Comparison of ENCODE assay signal across 9 cellular contexts in genomic region chr5:160390787-160391696, GRCh38. TPM values are rescaled to one million over a fixed set of nuclear protein-coding genes. Genes with fewer than 3 reads are reported as not detected.
DNase-seq lines count a peak whose midpoint lies in the region; ATAC-seq, FAIRE-seq and TF ChIP-seq lines count a peak whose summit lies in the region.
"Had no signal": no experiment of that assay in that cellular context is flagged by ENCODE, and none has a peak within 500 bp of the region (broad histone marks: within the 10 kb centered on the region; RNA-seq: fewer than 3 reads in every experiment).

No MANE protein-coding gene starts in this region.

- no peak overlapping the region for H2AK5ac ChIP-seq in H1 (ENCODE audit: low read depth, low read length)

- CTCF ChIA-PET in H1 (lab: Charles Lee; ENCODE audit: partially characterized antibody): interaction anchor here (0.6 to 3.3 kb wide), 38 partner anchors 10 to 370 kb away, joined by 3 to 38 read pairs (median 5); partner anchors contain the start of genes C1QTNF2 and FABP6

- no peak overlapping the region for H2AFZ ChIP-seq in H1 (ENCODE audit: low read length)

- H4K8ac ChIP-seq in H1 (ENCODE audit: extremely low read depth, insufficient read depth, low read length): no peak overlapping the region

- H4K5ac ChIP-seq in H1 (ENCODE audit: insufficient read length, low read depth, low read length): no peak overlapping the region

- no peak overlapping the region for H2BK120ac ChIP-seq in H1 (replicated peaks; ENCODE audit: low read depth, low read length)

- H3K36me3 ChIP-seq in H1 (ENCODE audit: control insufficient read depth in 2 of 4, insufficient read depth in 4 of 4, low read length in 3 of 4): peaks cover 0 to 2% (median 0%) of the 10 kb centered on the region in 4 experiments; a peak in 1 of 8 replicates

- no peak overlapping the region for H3K56ac ChIP-seq in H1 (replicated peaks; ENCODE audit: insufficient read length, low read depth, low read length)

- H3K23me2 ChIP-seq in H1 (ENCODE audit: low read depth, low read length): no peaks in the 10 kb centered on the region

- ATAC-seq in HG02642 (IDR thresholded peaks at IDR 0.05; ENCODE audit: poor library complexity, unreplicated experiment): no peak
- ATAC-seq in HG03432 (IDR thresholded peaks at IDR 0.05; ENCODE audit: unreplicated experiment): no peak

- no peak overlapping the region for H2BK12ac ChIP-seq in H1 (ENCODE audit: low read depth, low read length)

- TF ChIP-seq RAD21 in H1 (IDR thresholded peaks at IDR 0.05 in 1 of 2, conservative IDR thresholded peaks at IDR 0.05 in 1 of 2; ENCODE audit: low read depth in 2 of 2, low read length in 2 of 2): peak; percentile 53 to 68

- no peaks in the 10 kb centered on the region for H3K79me2 ChIP-seq in H1 (ENCODE audit: control insufficient read depth in 1 of 2, insufficient read depth in 2 of 2, low read length in 2 of 2)

- no peak overlapping the region for H3K27ac ChIP-seq in H1 (ENCODE audit: low read depth, low read length)
- H3K27ac ChIP-seq: BLaER1 had no signal

- no peak overlapping the region for H2BK20ac ChIP-seq in H1 (ENCODE audit: low read length)

- no peaks in the 10 kb centered on the region for H3K4me1 ChIP-seq in H1 (replicated peaks in 1 of 4; ENCODE audit: control insufficient read depth in 3 of 4, insufficient read depth in 4 of 4, low read length in 3 of 4)
- H3K4me1 ChIP-seq: BLaER1 had no signal

- H3K4me2 ChIP-seq in H1 (ENCODE audit: insufficient read depth in 1 of 2, low read depth in 2 of 2, low read length in 2 of 2): no peak overlapping the region
- H3K4me2 ChIP-seq: BLaER1 had no signal

- peaks cover 0 to 1% (median 0%) of the 10 kb centered on the region in 4 experiments; a peak in 1 of 7 replicates for H3K27me3 ChIP-seq in H1 (replicated peaks in 1 of 4; ENCODE audit: control insufficient read depth in 3 of 4, extremely low read depth in 1 of 4, insufficient read depth in 3 of 4, low read length in 3 of 4)
- H3K27me3 ChIP-seq: BLaER1 had no signal

- H4K91ac ChIP-seq in H1 (replicated peaks; ENCODE audit: insufficient read length, low read length): no peak overlapping the region

- no peaks in the 10 kb centered on the region for H3K9me3 ChIP-seq in H1 (ENCODE audit: insufficient read depth in 2 of 2, low read depth in 1 of 2, low read length in 1 of 2)

- TF ChIP-seq CTCF in NB4 (IDR thresholded peaks at IDR 0.05; ENCODE audit: low read depth, low read length) (peak; percentile 8), H1 (IDR thresholded peaks at IDR 0.05; ENCODE audit: control extremely low read depth in 1 of 3, insufficient read depth in 1 of 3, low read depth in 1 of 3, low read length in 3 of 3) (peak in 2 of 3 experiments; percentile 13 to 29; a peak in 2 of 4 replicates), retinal pigment epithelial cell (conservative IDR thresholded peaks at IDR 0.05; ENCODE audit: low read depth, low read length) (peak; percentile 49)

- 84% methylated on average over 6 of the region's 8 CpGs; no CpG with 5 or more reads in 1 of the 2 experiments for WGBS in H1 (ENCODE audit: extremely low coverage in 1 of 2, insufficient coverage in 1 of 2, insufficient read length in 1 of 2, insufficient replicate concordance in 2 of 2, low coverage in 1 of 2, low lambda C conversion rate in 2 of 2, missing lambda C conversion rate in 1 of 2), 2 experiments

- DNase-seq in NCI-H1436 (lab: John Stamatoyannopoulos, UW) (peak; percentile 30), NCI-H1436 treated with DMSO at 0.1 percent for 48 hours (lab: John Stamatoyannopoulos, UW) (no peak), NB4 (ENCODE audit: low read depth) (peak; percentile 37), H1 (ENCODE audit: low read depth in 1 of 2, low spot score in 2 of 2) (no peak), retinal pigment epithelial cell (ENCODE audit: low read depth) (no peak), NCI-H128 (lab: John Stamatoyannopoulos, UW; ENCODE audit: unreplicated experiment) (no peak)

- no peak for FAIRE-seq in H1 (lab: Jason Lieb, UNC)

- H3K23ac ChIP-seq in H1 (ENCODE audit: insufficient read length): no peak overlapping the region

- H3K18ac ChIP-seq in H1 (ENCODE audit: extremely low read depth, low read length): no peak overlapping the region

- no peak for TF ChIP-seq EP300 in H1 (IDR thresholded peaks at IDR 0.05; ENCODE audit: borderline replicate concordance in 1 of 2, low read depth in 2 of 2, low read length in 2 of 2)

- H4K20me1 ChIP-seq in H1 (replicated peaks in 1 of 2; ENCODE audit: control insufficient read depth in 1 of 2, insufficient read depth in 2 of 2, low read length in 2 of 2): peaks cover 0 to 2% of the 10 kb centered on the region in 2 experiments
- H4K20me1 ChIP-seq: BLaER1 had no signal

- no peak for TF ChIP-seq POLR2A in NB4 (IDR thresholded peaks at IDR 0.05; ENCODE audit: extremely low read depth, insufficient read length)
- no peak for TF ChIP-seq POLR2A in H1 (IDR thresholded peaks at IDR 0.05; ENCODE audit: control extremely low read depth in 1 of 2, low read depth in 2 of 2, low read length in 2 of 2)

- H3K14ac ChIP-seq in H1 (ENCODE audit: insufficient read length): no peak overlapping the region

- H2BK5ac ChIP-seq in H1 (ENCODE audit: low read depth, low read length): no peak overlapping the region

- POLR2A ChIA-PET in H1 (lab: Charles Lee; ENCODE audit: partially characterized antibody): interaction anchor here (0.8 to 1.1 kb wide), 4 partner anchors 9 to 32 kb away, joined by 3 to 4 read pairs (median 4); partner anchors contain the start of gene C1QTNF2

- H3K9ac ChIP-seq in H1 (replicated peaks in 1 of 4; ENCODE audit: extremely low read depth in 1 of 4, low read depth in 3 of 4, low read length in 3 of 4): no peak overlapping the region
- H3K9ac ChIP-seq: BLaER1 had no signal

- H3K79me1 ChIP-seq in H1 (ENCODE audit: low read depth, low read length): no peaks in the 10 kb centered on the region

- no peak overlapping the region for H3K4ac ChIP-seq in H1 (replicated peaks; ENCODE audit: insufficient read length, low read depth, low read length)

- H2BK15ac ChIP-seq in H1 (ENCODE audit: low read length): no peak overlapping the region

- no peak overlapping the region for H3K4me3 ChIP-seq in NB4 (ENCODE audit: low read depth, low read length)
- H3K4me3 ChIP-seq in H1 (ENCODE audit: extremely low read depth in 1 of 4, insufficient read depth in 2 of 4, low read depth in 3 of 4, low read length in 4 of 4): no peak overlapping the region
- H3K4me3 ChIP-seq in retinal pigment epithelial cell (ENCODE audit: low read length): no peak overlapping the region
- H3K4me3 ChIP-seq: BLaER1 had no signal

TF ChIP-seq in H1, 55 proteins besides CTCF, POLR2A, EP300 and RAD21:
- TF ChIP-seq NANOG (IDR thresholded peaks at IDR 0.05; ENCODE audit: insufficient read depth, low read depth, low read length, poor library complexity, severe bottlenecking): no peak
- TF ChIP-seq CBX5 (IDR thresholded peaks at IDR 0.05; ENCODE audit: low read depth, low read length): no peak
- no peak for TF ChIP-seq PHF8 (conservative IDR thresholded peaks at IDR 0.05; ENCODE audit: low read depth, low read length)
- TF ChIP-seq NRF1 (IDR thresholded peaks at IDR 0.05; ENCODE audit: low read depth, low read length): no peak

RNA-seq across cellular contexts. Expression of gene FAM200C, which starts 8.8 kb away (rescaled TPM):
- 6.2 and 7.3 TPM in 2 replicates for total RNA-seq in H1 (2021; fragmentation: NEBNext Ultra II Directional; extraction: Animal tissue kit (Norgen Biotek cat#: 25700))
- polyA plus RNA-seq in H1 (2011; rRNA removed): 1.6 and 2.6 TPM in 2 replicates
- polyA plus RNA-seq in H1 (2011; cell fraction: cytosol; rRNA removed): 3.2 TPM
- 1.3 TPM for polyA plus RNA-seq in H1 (2011; cell fraction: nucleus; rRNA removed)
- 3.3 to 5.1 TPM (median 3.9 TPM) in 4 replicates for polyA plus RNA-seq in H1 (2012, experiment 1 of 2)
- 0.35 TPM for polyA plus RNA-seq in H1 (2012, experiment 2 of 2)
- 3.6 TPM for polyA plus RNA-seq in H1 (2013, experiment 1 of 2)
- 3.3 TPM for polyA plus RNA-seq in H1 (2013, experiment 2 of 2)
- polyA minus RNA-seq in H1 (2011; rRNA and poly(A)+ RNA removed): 5.4 and 7.5 TPM in 2 replicates
- 3.0 TPM for polyA minus RNA-seq in H1 (2011; cell fraction: cytosol; rRNA and poly(A)+ RNA removed)
- 7.2 TPM for polyA minus RNA-seq in H1 (2011; cell fraction: nucleus; rRNA and poly(A)+ RNA removed)

RNA-seq across cellular contexts. Expression of gene C1QTNF2, which starts 20.6 kb away (rescaled TPM):
- 1.0 and 1.3 TPM in 2 replicates for total RNA-seq in H1 (2021; fragmentation: NEBNext Ultra II Directional; extraction: Animal tissue kit (Norgen Biotek cat#: 25700))
- 1.4 and 2.0 TPM in 2 replicates for polyA plus RNA-seq in H1 (2011; rRNA removed)
- polyA plus RNA-seq in H1 (2011; cell fraction: cytosol; rRNA removed): 1.2 TPM
- 1.0 TPM for polyA plus RNA-seq in H1 (2011; cell fraction: nucleus; rRNA removed)
- 1.0 to 1.1 TPM (median 1.1 TPM) in 4 replicates for polyA plus RNA-seq in H1 (2012, experiment 1 of 2)
- polyA plus RNA-seq in H1 (2012, experiment 2 of 2): 1.1 TPM
- 1.1 TPM for polyA plus RNA-seq in H1 (2013, experiment 1 of 2)
- polyA plus RNA-seq in H1 (2013, experiment 2 of 2): 1.1 TPM
- polyA minus RNA-seq in H1 (2011; rRNA and poly(A)+ RNA removed): 0.85 and 0.88 TPM in 2 replicates
- not detected for polyA minus RNA-seq in H1 (2011; cell fraction: cytosol; rRNA and poly(A)+ RNA removed)
- 1.1 TPM for polyA minus RNA-seq in H1 (2011; cell fraction: nucleus; rRNA and poly(A)+ RNA removed)

RNA-seq across cellular contexts. Expression of gene SLU7, which starts 27.8 kb away (rescaled TPM):
- 34.1 and 36.8 TPM in 2 replicates for total RNA-seq in H1 (2021; fragmentation: NEBNext Ultra II Directional; extraction: Animal tissue kit (Norgen Biotek cat#: 25700))
- 4.4 and 6.0 TPM in 2 replicates for polyA plus RNA-seq in H1 (2011; rRNA removed)
- polyA plus RNA-seq in H1 (2011; cell fraction: cytosol; rRNA removed): 19.4 TPM
- 4.6 TPM for polyA plus RNA-seq in H1 (2011; cell fraction: nucleus; rRNA removed)
- 29.2 to 58.2 TPM (median 36.2 TPM) in 4 replicates for polyA plus RNA-seq in H1 (2012, experiment 1 of 2)
- polyA plus RNA-seq in H1 (2012, experiment 2 of 2): 1.1 TPM
- 29.6 TPM for polyA plus RNA-seq in H1 (2013, experiment 1 of 2)
- 29.1 TPM for polyA plus RNA-seq in H1 (2013, experiment 2 of 2)
- 11.5 and 17.1 TPM in 2 replicates for polyA minus RNA-seq in H1 (2011; rRNA and poly(A)+ RNA removed)
- polyA minus RNA-seq in H1 (2011; cell fraction: cytosol; rRNA and poly(A)+ RNA removed): 4.2 TPM
- 18.9 TPM for polyA minus RNA-seq in H1 (2011; cell fraction: nucleus; rRNA and poly(A)+ RNA removed)

RNA-seq across cellular contexts. Expression of gene PTTG1, which starts 30.6 kb away (rescaled TPM):
- total RNA-seq in H1 (2021; fragmentation: NEBNext Ultra II Directional; extraction: Animal tissue kit (Norgen Biotek cat#: 25700)): 229 and 240 TPM in 2 replicates
- 332 and 478 TPM in 2 replicates for polyA plus RNA-seq in H1 (2011; rRNA removed)
- polyA plus RNA-seq in H1 (2011; cell fraction: cytosol; rRNA removed): 461 TPM
- 86.9 TPM for polyA plus RNA-seq in H1 (2011; cell fraction: nucleus; rRNA removed)
- polyA plus RNA-seq in H1 (2012, experiment 1 of 2): 218 to 276 TPM (median 234 TPM) in 4 replicates
- polyA plus RNA-seq in H1 (2012, experiment 2 of 2): 278 TPM
- 378 TPM for polyA plus RNA-seq in H1 (2013, experiment 1 of 2)
- polyA plus RNA-seq in H1 (2013, experiment 2 of 2): 392 TPM
- polyA minus RNA-seq in H1 (2011; rRNA and poly(A)+ RNA removed): 71.6 and 81.9 TPM in 2 replicates
- 37.3 TPM for polyA minus RNA-seq in H1 (2011; cell fraction: cytosol; rRNA and poly(A)+ RNA removed)
- 65.7 TPM for polyA minus RNA-seq in H1 (2011; cell fraction: nucleus; rRNA and poly(A)+ RNA removed)

Comparison
In these comparisons a context has a peak if more than half of its experiments do, and no peak if none do; other contexts are left out.
1. DNase-seq: peak in NCI-H1436 (single experiment) and NB4 (single experiment); none in NCI-H1436 treated with DMSO at 0.1 percent for 48 hours (single experiment), H1 (0 of 2), retinal pigment epithelial cell (single experiment) and NCI-H128 (single experiment).
2. Peak in every context shown above with its lines, with median percentiles within 50 percentile points of each other: CTCF ChIP-seq.